In genomic region chr5:141786700-141787099, GRCh38 we compare ENCODE assay signal across 31 cellular contexts.
"Had no signal": no experiment of that assay in that cellular context is flagged by ENCODE, and none has a peak within 500 bp of the region (broad histone marks: within the 10 kb centered on the region; RNA-seq: fewer than 3 reads in every experiment).

No MANE protein-coding gene starts in this region.

- ATAC-seq: naive thymus-derived CD4-positive, alpha-beta T cell; natural killer cell; psoas muscle; right cardiac atrium; sciatic nerve; stimulated activated effector memory CD8-positive, alpha-beta T cell treated with anti-CD3 and anti-CD28 coated beads, Interleukin-12 subunit alpha, Interleukin-12 subunit beta, amount 100 ng/mL, for 72 hours; stimulated activated naive B cell treated with anti-CD40 and anti-IgM and Interleukin-4, amounts not matched to agents 10 μg/mL and 1 μg/mL and 100 μg/mL, for 72 hours had no signal

- DNase-seq: naive thymus-derived CD4-positive, alpha-beta T cell; natural killer cell; nucleus accumbens; ovary; posterior cingulate gyrus; psoas muscle; right cardiac atrium; stimulated activated CD4-positive, alpha-beta T cell treated with anti-CD3 and anti-CD28 coated beads, Interleukin-15, amount 100 ng/mL, for 24 hours; stimulated activated CD4-positive, alpha-beta T cell treated with anti-CD3 and anti-CD28 coated beads, Interleukin-2, amount 100 ng/mL, for 24 hours; stimulated activated CD4-positive, alpha-beta T cell treated with anti-CD3 and anti-CD28 coated beads, Interleukin-2, amount 100 ng/mL, for 48 hours; stimulated activated CD4-positive, alpha-beta T cell treated with anti-CD3 and anti-CD28 coated beads, Interleukin-4, amount 100 ng/mL, for 24 hours; stimulated activated naive B cell treated with anti-CD40 and anti-IgM and Interleukin-4, amounts not matched to agents 10 μg/mL and 1 μg/mL and 100 μg/mL, for 72 hours; stimulated activated naive CD4-positive, alpha-beta T cell treated with Interleukin-2 at 50 U/mL for 16 hours; stomach; thyroid gland; trophoblast cell; upper lobe of left lung had no signal

- H3K36me3 ChIP-seq: neural progenitor cell, neutrophil, ovary, stomach, thoracic aorta, thyroid gland, tibial nerve, upper lobe of left lung, vagina had no signal

- H3K9me3 ChIP-seq: neutrophil, ovary, psoas muscle, stomach, thoracic aorta, thyroid gland, tibial nerve, upper lobe of left lung, vagina had no signal

- FAIRE-seq: urothelium cell line had no signal

- H3K4me1 ChIP-seq: psoas muscle, thyroid gland, tibial nerve, upper lobe of left lung, vagina had no signal

- H2AFZ ChIP-seq: neural progenitor cell, parathyroid adenoma had no signal

- H3K79me2 ChIP-seq: parathyroid adenoma had no signal

- H3K4me1 Mint-ChIP-seq: naive thymus-derived CD4-positive, alpha-beta T cell; natural killer cell had no signal

- H3K4me3 ChIP-seq: neural progenitor cell, ovary, psoas muscle, skin epidermis, smooth muscle cell, stomach, thoracic aorta, thyroid gland, tibial nerve, upper lobe of left lung, vagina had no signal

- H3K36me3 Mint-ChIP-seq: naive thymus-derived CD4-positive, alpha-beta T cell; natural killer cell; neural progenitor cell; stimulated activated effector memory CD8-positive, alpha-beta T cell treated with anti-CD3 and anti-CD28 coated beads, Interleukin-12 subunit alpha, Interleukin-12 subunit beta, amount 100 ng/mL, for 72 hours; stimulated activated naive B cell treated with anti-CD40 and anti-IgM and Interleukin-4, amounts not matched to agents 10 μg/mL and 1 μg/mL and 100 μg/mL, for 72 hours had no signal

- H3K4me3 Mint-ChIP-seq: naive thymus-derived CD4-positive, alpha-beta T cell; natural killer cell; nephron; neural progenitor cell; stimulated activated effector memory CD8-positive, alpha-beta T cell treated with anti-CD3 and anti-CD28 coated beads, Interleukin-12 subunit alpha, Interleukin-12 subunit beta, amount 100 ng/mL, for 72 hours; stimulated activated naive B cell treated with anti-CD40 and anti-IgM and Interleukin-4, amounts not matched to agents 10 μg/mL and 1 μg/mL and 100 μg/mL, for 72 hours; stimulated activated naive CD8-positive, alpha-beta T cell treated with anti-CD3 and anti-CD28 coated beads, Interleukin-15, Interleukin-2, amounts not matched to agents 100 ng/mL and 50 ng/mL, for 24 hours had no signal

- H3K27me3 ChIP-seq: neural progenitor cell, ovary, thyroid gland, tibial nerve, upper lobe of left lung, vagina had no signal

- H3K9ac ChIP-seq: neural progenitor cell, parathyroid adenoma had no signal

- H3K27ac Mint-ChIP-seq: naive thymus-derived CD4-positive, alpha-beta T cell; natural killer cell; nephron; neural progenitor cell; progenitor cell of endocrine pancreas; stimulated activated effector memory CD8-positive, alpha-beta T cell treated with anti-CD3 and anti-CD28 coated beads, Interleukin-12 subunit alpha, Interleukin-12 subunit beta, amount 100 ng/mL, for 72 hours; stimulated activated naive B cell treated with anti-CD40 and anti-IgM and Interleukin-4, amounts not matched to agents 10 μg/mL and 1 μg/mL and 100 μg/mL, for 72 hours; stimulated activated naive CD8-positive, alpha-beta T cell treated with anti-CD3 and anti-CD28 coated beads, Interleukin-15, Interleukin-2, amounts not matched to agents 100 ng/mL and 50 ng/mL, for 24 hours had no signal

- H3K9me3 Mint-ChIP-seq: naive thymus-derived CD4-positive, alpha-beta T cell; natural killer cell; nephron; neural progenitor cell; stimulated activated effector memory CD8-positive, alpha-beta T cell treated with anti-CD3 and anti-CD28 coated beads, Interleukin-12 subunit alpha, Interleukin-12 subunit beta, amount 100 ng/mL, for 72 hours; stimulated activated naive B cell treated with anti-CD40 and anti-IgM and Interleukin-4, amounts not matched to agents 10 μg/mL and 1 μg/mL and 100 μg/mL, for 72 hours; stimulated activated naive CD8-positive, alpha-beta T cell treated with anti-CD3 and anti-CD28 coated beads, Interleukin-15, Interleukin-2, amounts not matched to agents 100 ng/mL and 50 ng/mL, for 24 hours had no signal

- H3K4me2 ChIP-seq: neural progenitor cell, smooth muscle cell had no signal

- H3K27ac ChIP-seq: neural progenitor cell, neutrophil, ovary, parathyroid adenoma, psoas muscle, skin epidermis, thoracic aorta, thyroid gland, tibial nerve, upper lobe of left lung, vagina had no signal
